In the genomic region with DNA sequence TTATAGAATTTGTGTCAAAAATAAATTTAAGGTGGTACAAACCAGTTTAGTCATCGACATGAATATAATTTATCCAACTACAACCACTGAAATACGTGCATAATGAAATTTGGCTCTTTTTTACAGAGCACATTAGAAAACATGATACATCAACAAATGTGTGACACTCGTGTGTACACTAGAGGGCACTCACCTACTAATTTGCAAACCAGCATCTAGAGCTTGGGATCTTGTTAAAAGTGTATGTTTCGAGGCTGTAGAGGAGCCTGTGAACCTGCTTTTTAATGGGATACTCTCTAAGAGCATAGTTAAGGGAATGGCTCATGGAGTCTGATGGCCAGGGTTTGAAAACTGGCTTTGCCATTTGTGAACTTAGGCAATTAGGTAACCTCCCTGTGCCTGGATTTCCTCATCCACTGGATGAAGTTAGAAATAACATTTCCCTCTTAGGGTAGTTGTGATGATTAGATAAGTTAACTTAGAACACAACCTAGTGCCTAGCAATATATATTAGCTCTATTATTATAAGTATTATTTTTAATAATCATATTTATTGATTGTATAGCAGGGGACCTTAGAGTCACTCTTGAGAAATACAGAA, we compare ENCODE assay signal across 8 cellular contexts. TPM values are rescaled to one million over a fixed set of nuclear protein-coding genes. Genes with fewer than 3 reads are reported as not detected.
DNase-seq lines count a peak whose midpoint lies in the region; ATAC-seq, FAIRE-seq and TF ChIP-seq lines count a peak whose summit lies in the region.

No MANE protein-coding gene starts in this region.

- no peak overlapping the region for H3K4me3 Mint-ChIP-seq in brain

- ATAC-seq in GM19395 (IDR thresholded peaks at IDR 0.05; ENCODE audit: unreplicated experiment): peak; percentile 76
- ATAC-seq in HG03342 (IDR thresholded peaks at IDR 0.05; ENCODE audit: unreplicated experiment): peak; percentile 75

- intact Hi-C loops in testis (cut with DNase I; ENCODE audit: low total_unique reads): no loop called here

- H3K4me1 ChIP-seq in testis: no peaks in the 10 kb centered on the region

- peak; percentile 93 for FAIRE-seq in islet of Langerhans (lab: Jason Lieb, UNC)

- H3K36me3 Mint-ChIP-seq in brain: no peaks in the 10 kb centered on the region

- TF ChIP-seq POLR2A in testis (IDR thresholded peaks at IDR 0.05): no peak

- H3K27me3 Mint-ChIP-seq in brain: peaks cover 8% of the 10 kb centered on the region

- no peaks in the 10 kb centered on the region for H3K9me3 ChIP-seq in testis

- no peaks in the 10 kb centered on the region for H3K36me3 ChIP-seq in testis (ENCODE audit: low read depth, missing control alignments)

- peaks cover 0 to 9% (median 2%) of the 10 kb centered on the region in 5 experiments for H3K9me3 Mint-ChIP-seq in brain

- H3K4me3 ChIP-seq in testis: no peak overlapping the region

- H3K27ac Mint-ChIP-seq in brain: no peak overlapping the region

- DNase-seq in NK-92 treated with Interleukin-12 subunit alpha and Interleukin-12 subunit beta, amount 100 ng/mL, for 24 hours (lab: John Stamatoyannopoulos, UW): peak; percentile 29
- DNase-seq in NK-92 (lab: John Stamatoyannopoulos, UW; ENCODE audit: unreplicated experiment) (no peak), NCI-H526 (lab: John Stamatoyannopoulos, UW) (peak; percentile 27 to 76), testis (peak; percentile 58)

- TF ChIP-seq CTCF in brain (conservative IDR thresholded peaks at IDR 0.05) (peak; percentile 75 to 85), testis (IDR thresholded peaks at IDR 0.05) (peak; percentile 29 to 68 (median 61))

- no peaks in the 10 kb centered on the region for H3K27me3 ChIP-seq in testis

- 30 to 34% methylated on average over 4 of the region's 4 CpGs for WGBS in testis, 2 donors

- no peak overlapping the region for H3K27ac ChIP-seq in testis

- H3K4me1 Mint-ChIP-seq in brain: no peaks in the 10 kb centered on the region

RNA-seq across cellular contexts. Expression of a gene that starts 8.8 kb away (rescaled TPM):
- 11.4 TPM for polyA plus RNA-seq in brain (ENCODE audit: insufficient read depth, low read depth, low replicate concordance)
- 10 to 100 TPM; 21.7 to 25.4 TPM for total RNA-seq in testis
- 9.3 TPM for polyA plus RNA-seq in testis (ENCODE audit: insufficient read depth, low read depth, low replicate concordance)
